17 cellular contexts compared by ENCODE assay signal in the genomic region with DNA sequence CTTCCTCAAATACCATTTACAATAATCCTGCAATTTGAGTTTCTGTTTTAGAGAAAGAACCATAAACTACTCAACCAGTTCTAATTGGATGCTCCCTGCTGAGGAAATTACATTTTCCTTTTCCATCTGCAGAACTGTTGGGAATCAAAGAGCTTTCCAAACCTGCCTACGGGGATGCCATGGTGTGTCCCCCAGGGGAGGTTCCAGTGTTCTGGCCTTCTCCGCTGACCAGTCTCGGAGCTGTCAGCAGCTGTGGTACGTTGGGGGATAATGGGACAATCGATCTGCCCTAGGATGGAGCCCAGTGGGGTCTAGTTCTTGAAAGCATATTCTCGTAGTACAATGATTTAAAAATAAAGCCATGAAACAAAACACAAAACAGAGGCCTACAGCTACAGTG.
DNase-seq lines count a peak whose midpoint lies in the region; ATAC-seq and TF ChIP-seq lines count a peak whose summit lies in the region.
"Had no signal": no experiment of that assay in that cellular context is flagged by ENCODE, and none has a peak within 500 bp of the region (broad histone marks: within the 10 kb centered on the region; RNA-seq: fewer than 3 reads in every experiment).

No MANE protein-coding gene starts in this region.

- no peaks in the 10 kb centered on the region for H3K9me3 Mint-ChIP-seq in activated T-cell treated with anti-CD3 and anti-CD28 coated beads, Interleukin-2, amount 50 U/mL, for 24 hours
- no peaks in the 10 kb centered on the region for H3K9me3 Mint-ChIP-seq in activated T-cell treated with anti-CD3 and anti-CD28 coated beads, Interleukin-2, amount 50 U/mL, for 4 hours
- H3K9me3 Mint-ChIP-seq in activated CD8-positive, alpha-beta T cell treated with anti-CD3 and anti-CD28 coated beads for 36 hours = no peaks in the 10 kb centered on the region
- H3K9me3 Mint-ChIP-seq: CD4-positive, CD25-positive, alpha-beta regulatory T cell had no signal

- POLR2A ChIA-PET in activated CD8-positive, alpha-beta T cell treated with anti-CD3 and anti-CD28 coated beads for 36 hours (lab: Charles Lee) = interaction anchor here (1.1 to 4.1 kb wide), 3 partner anchors 54 to 86 kb away, joined by 3 to 23 read pairs (median 7); a partner anchor contains a TSS

- H3K27me3 Mint-ChIP-seq in activated T-cell treated with anti-CD3 and anti-CD28 coated beads, Interleukin-2, amount 50 U/mL, for 24 hours = no peaks in the 10 kb centered on the region
- no peaks in the 10 kb centered on the region for H3K27me3 Mint-ChIP-seq in activated T-cell treated with anti-CD3 and anti-CD28 coated beads, Interleukin-2, amount 50 U/mL, for 4 hours (ENCODE audit: low read depth)
- H3K27me3 Mint-ChIP-seq in activated CD8-positive, alpha-beta T cell treated with anti-CD3 and anti-CD28 coated beads for 36 hours = no peaks in the 10 kb centered on the region
- H3K27me3 Mint-ChIP-seq: CD4-positive, CD25-positive, alpha-beta regulatory T cell had no signal

- H3K4me1 Mint-ChIP-seq in activated T-cell treated with anti-CD3 and anti-CD28 coated beads, Interleukin-2, amount 50 U/mL, for 24 hours (ENCODE audit: low read depth) = peaks cover 15% of the 10 kb centered on the region
- peaks cover 15% of the 10 kb centered on the region for H3K4me1 Mint-ChIP-seq in activated T-cell treated with anti-CD3 and anti-CD28 coated beads, Interleukin-2, amount 50 U/mL, for 4 hours (ENCODE audit: low read depth)
- H3K4me1 Mint-ChIP-seq in activated CD8-positive, alpha-beta T cell treated with anti-CD3 and anti-CD28 coated beads for 36 hours (ENCODE audit: low read depth) = peaks cover 16% of the 10 kb centered on the region

- CTCF ChIA-PET in activated CD8-positive, alpha-beta T cell treated with anti-CD3 and anti-CD28 coated beads for 36 hours (lab: Charles Lee) = interaction anchor here (1.3 to 8.4 kb wide), 10 partner anchors 10 to 273 kb away, joined by 4 to 215 read pairs (median 26); a partner anchor contains a TSS

- TF ChIP-seq CTCF in activated CD8-positive, alpha-beta T cell treated with anti-CD3 and anti-CD28 coated beads for 36 hours (IDR thresholded peaks at IDR 0.05) = no peak

- no peak for DNase-seq in activated T-cell treated with anti-CD3 and anti-CD28 coated beads, Interleukin-2, amount 50 U/mL, for 24 hours
- no peak for DNase-seq in activated T-cell treated with anti-CD3 and anti-CD28 coated beads, Interleukin-2, amount 50 U/mL, for 4 hours
- peak; percentile 76 for DNase-seq in NCI-H2227 treated with DMSO at 0.1 percent for 48 hours (lab: John Stamatoyannopoulos, UW)
- DNase-seq in activated CD8-positive, alpha-beta T cell treated with anti-CD3 and anti-CD28 coated beads for 36 hours = no peak
- peak; percentile 51 for DNase-seq in posterior vena cava (ENCODE audit: low spot score)
- no peak for DNase-seq in amygdala (lab: John Stamatoyannopoulos, UW)
- DNase-seq: ACHN; CD4-positive, CD25-positive, alpha-beta regulatory T cell; H7; Karpas-422; MM.1S; NCI-H1105; NCI-H2029; NCI-H2171 treated with DMSO at 0.1 percent for 48 hours; NCI-H510A treated with DMSO at 0.1 percent for 48 hours had no signal

- peak overlapping the region; percentile 8 for H3K27ac Mint-ChIP-seq in activated T-cell treated with anti-CD3 and anti-CD28 coated beads, Interleukin-2, amount 50 U/mL, for 24 hours
- peak overlapping the region; percentile 37 for H3K27ac Mint-ChIP-seq in activated CD8-positive, alpha-beta T cell treated with anti-CD3 and anti-CD28 coated beads for 36 hours

- H3K4me3 Mint-ChIP-seq in activated T-cell treated with anti-CD3 and anti-CD28 coated beads, Interleukin-2, amount 50 U/mL, for 24 hours = no peak overlapping the region
- no peak overlapping the region for H3K4me3 Mint-ChIP-seq in activated T-cell treated with anti-CD3 and anti-CD28 coated beads, Interleukin-2, amount 50 U/mL, for 4 hours
- no peak overlapping the region for H3K4me3 Mint-ChIP-seq in activated CD8-positive, alpha-beta T cell treated with anti-CD3 and anti-CD28 coated beads for 36 hours
- H3K4me3 Mint-ChIP-seq: CD4-positive, CD25-positive, alpha-beta regulatory T cell had no signal

- peaks cover 58% of the 10 kb centered on the region for H3K36me3 Mint-ChIP-seq in activated T-cell treated with anti-CD3 and anti-CD28 coated beads, Interleukin-2, amount 50 U/mL, for 24 hours (ENCODE audit: low read depth)
- H3K36me3 Mint-ChIP-seq in activated T-cell treated with anti-CD3 and anti-CD28 coated beads, Interleukin-2, amount 50 U/mL, for 4 hours (ENCODE audit: insufficient read depth) = peaks cover 25% of the 10 kb centered on the region
- peaks cover 23% of the 10 kb centered on the region for H3K36me3 Mint-ChIP-seq in activated CD8-positive, alpha-beta T cell treated with anti-CD3 and anti-CD28 coated beads for 36 hours (ENCODE audit: low read depth)

- no peak for ATAC-seq in activated T-cell treated with anti-CD3 and anti-CD28 coated beads, Interleukin-2, amount 50 U/mL, for 4 hours
- no peak for ATAC-seq in activated CD8-positive, alpha-beta T cell treated with anti-CD3 and anti-CD28 coated beads for 36 hours
- ATAC-seq in HG03039 (IDR thresholded peaks at IDR 0.05; ENCODE audit: unreplicated experiment) = no peak
- ATAC-seq: GM12878 had no signal

- intact Hi-C loops in activated CD8-positive, alpha-beta T cell treated with anti-CD3 and anti-CD28 coated beads for 36 hours (cut with micrococcal nuclease) = loop anchor here (5.0 kb wide), 1 partner anchor 51 kb away; no protein-coding TSS in a partner anchor
- intact Hi-C loops in posterior vena cava (cut with DNase I) = loop anchor here (2.0 to 10.0 kb wide), 3 partner anchors 111 to 121 kb away; no protein-coding TSS in a partner anchor

Comparison
In these comparisons a context has a peak if more than half of its experiments do, and no peak if none do; other contexts are left out.
1. DNase-seq: peak in NCI-H2227 treated with DMSO at 0.1 percent for 48 hours (single experiment) and posterior vena cava (single experiment); none in activated T-cell treated with anti-CD3 and anti-CD28 coated beads, Interleukin-2, amount 50 U/mL, for 24 hours (single experiment), activated T-cell treated with anti-CD3 and anti-CD28 coated beads, Interleukin-2, amount 50 U/mL, for 4 hours (single experiment), activated CD8-positive, alpha-beta T cell treated with anti-CD3 and anti-CD28 coated beads for 36 hours (single experiment) and amygdala (0 of 56).